In genomic region chr16:29290631-29291247, GRCh38 we compare ENCODE assay signal across 8 cellular contexts.
DNase-seq lines count a peak whose midpoint lies in the region; ATAC-seq and TF ChIP-seq lines count a peak whose summit lies in the region.

No MANE protein-coding gene starts in this region.

- peaks cover 10% of the 10 kb centered on the region for H3K4me1 ChIP-seq in HUES6 (ENCODE audit: control insufficient read depth, insufficient read depth, low read length)

- H3K4me3 ChIP-seq in HUES6 (ENCODE audit: low read depth, low read length), result peak overlapping the region; percentile 33; the same call in 1 of the 2 replicates

- H3K27me3 ChIP-seq in HUES6 (ENCODE audit: control insufficient read depth, insufficient read depth, low read length), result no peaks in the 10 kb centered on the region

- H3K36me3 Mint-ChIP-seq in chondrocyte (ENCODE audit: low read depth), result no peaks in the 10 kb centered on the region

- H3K9ac ChIP-seq in HUES6 (ENCODE audit: low read length), result peak overlapping the region; percentile 61

- no peaks in the 10 kb centered on the region for H3K9me3 Mint-ChIP-seq in chondrocyte (ENCODE audit: low read depth)

- no peak overlapping the region for H3K27ac ChIP-seq in HUES6 (ENCODE audit: low read depth, low read length)

- TF ChIP-seq CTCF in chondrocyte (IDR thresholded peaks at IDR 0.05), result no peak

- H3K9me3 ChIP-seq in HUES6 (ENCODE audit: control insufficient read depth, insufficient read depth, low read depth, low read length), result no peaks in the 10 kb centered on the region

- DNase-seq in CD1c-positive myeloid dendritic cell (ENCODE audit: extremely low spot score), result peak; percentile 98
- no peak for DNase-seq in chondrocyte (ENCODE audit: low spot score)
- DNase-seq in left colon, result peak; percentile 95 to 99
- peak; percentile 66 for DNase-seq in stimulated activated CD4-positive, alpha-beta T cell treated with anti-CD3 and anti-CD28 coated beads, Interleukin-1b, Interleukin-23, amount 100 ng/mL, for 48 hours
- DNase-seq in NCI-H2107 (lab: John Stamatoyannopoulos, UW), result no peak

- H3K27ac Mint-ChIP-seq in chondrocyte (ENCODE audit: unreplicated experiment), result peak overlapping the region; percentile 86

- intact Hi-C loops in left colon (cut with DNase I, micrococcal nuclease), result no loop called here

- H3K4me3 Mint-ChIP-seq in chondrocyte (ENCODE audit: unreplicated experiment), result peak overlapping the region; percentile 52

- ATAC-seq in GM21381 (IDR thresholded peaks at IDR 0.05; ENCODE audit: unreplicated experiment) (peak; percentile 73), left colon (peak; percentile 85)
- peak; percentile 88 to 94 for ATAC-seq in activated CD4-positive, CD25-positive, alpha-beta regulatory T cell treated with anti-CD3 and anti-CD28 coated beads, Interleukin-2, amount 50 U/mL, for 24 hours

- peaks cover 57% of the 10 kb centered on the region for H3K4me1 Mint-ChIP-seq in chondrocyte (ENCODE audit: low read depth)

- H3K27me3 Mint-ChIP-seq in chondrocyte (ENCODE audit: low read depth), result peaks cover 2% of the 10 kb centered on the region

- H3K36me3 ChIP-seq in HUES6 (ENCODE audit: control insufficient read depth, insufficient read depth, low read length), result no peaks in the 10 kb centered on the region

Comparison
In these comparisons a context has a peak if more than half of its experiments do, and no peak if none do; other contexts are left out.
1. DNase-seq: peak in CD1c-positive myeloid dendritic cell (single experiment), left colon (2 of 2) and stimulated activated CD4-positive, alpha-beta T cell treated with anti-CD3 and anti-CD28 coated beads, Interleukin-1b, Interleukin-23, amount 100 ng/mL, for 48 hours (single experiment); none in chondrocyte (single experiment) and NCI-H2107 (single experiment).
2. Peak in every context shown above with its lines, with median percentiles within 50 percentile points of each other: ATAC-seq.